In genomic region chr2:178449700-178450573, GRCh38 we compare ENCODE assay signal across 1 cellular context.
A peak's percentile ranks its signal among the peaks of the same experiment; 100 is the strongest.
TF ChIP-seq lines count a peak whose summit lies in the region.

No MANE protein-coding gene starts in this region.

TF ChIP-seq in K562, 482 proteins besides CTCF, POLR2A, EP300 and RAD21 (continued from another document and continues in another):
- TF ChIP-seq ZNF609 (CRISPR knock-in tag; IDR thresholded peaks at IDR 0.05; ENCODE audit: borderline replicate concordance) (no peak), CHD4 (IDR thresholded peaks at IDR 0.05; ENCODE audit: insufficient read depth, insufficient replicate concordance, low read depth, low read length, poor library complexity, severe bottlenecking) (no peak), ZNF445 (CRISPR knock-in tag; IDR thresholded peaks at IDR 0.05; ENCODE audit: low read depth) (peak; percentile 56; the same call in 1 of the 2 replicates), HNRNPH1 (optimal IDR thresholded peaks at IDR 0.05; ENCODE audit: low read depth, low read length) (no peak), NUFIP1 (IDR thresholded peaks at IDR 0.05; ENCODE audit: partially characterized antibody) (no peak), ZNF134 (CRISPR knock-in tag; conservative IDR thresholded peaks at IDR 0.05) (no peak), SIX5 (IDR thresholded peaks at IDR 0.05; ENCODE audit: borderline replicate concordance in 1 of 2, insufficient read depth in 1 of 2, low read depth in 1 of 2, low read length in 2 of 2) (no peak), CC2D1A (IDR thresholded peaks at IDR 0.05) (0 out of 2 replicates have a peak, but pooled peaks have one; percentile 12), CHD2 (IDR thresholded peaks at IDR 0.05; ENCODE audit: low read depth, low read length) (no peak), HDGF (IDR thresholded peaks at IDR 0.05) (0 out of 2 replicates have a peak, but pooled peaks have one; percentile 63), DPF2 (IDR thresholded peaks at IDR 0.05) (peak; percentile 16; the same call in 1 of the 2 replicates), ELF4 (CRISPR knock-in tag; IDR thresholded peaks at IDR 0.05) (0 out of 2 replicates have a peak, but pooled peaks have one; percentile 15), SUPT5H (IDR thresholded peaks at IDR 0.05) (no peak), GTF2A2 (tag; IDR thresholded peaks at IDR 0.05) (no peak), ZBTB7A (IDR thresholded peaks at IDR 0.05; ENCODE audit: borderline replicate concordance, control insufficient read depth, low read depth, low read length) (no peak), ZNF224 (CRISPR knock-in tag; IDR thresholded peaks at IDR 0.05) (no peak), HCFC1 (IDR thresholded peaks at IDR 0.05; ENCODE audit: low read depth, low read length) (no peak; the same call in 1 of the 2 replicates), ZNF146 (CRISPR knock-in tag; IDR thresholded peaks at IDR 0.05; ENCODE audit: unreplicated experiment) (no peak), THRAP3 (IDR thresholded peaks at IDR 0.05; ENCODE audit: borderline replicate concordance) (no peak), ZNF263 (CRISPR knock-in tag; IDR thresholded peaks at IDR 0.05; ENCODE audit: borderline replicate concordance) (no peak), DIDO1 (tag; IDR thresholded peaks at IDR 0.05; ENCODE audit: low read depth) (no peak), ATF6 (CRISPR knock-in tag; IDR thresholded peaks at IDR 0.05) (0 out of 2 replicates have a peak, but pooled peaks have one; percentile 33), ZBTB9 (CRISPR knock-in tag; IDR thresholded peaks at IDR 0.05) (0 out of 2 replicates have a peak, but pooled peaks have one; percentile 19), JUNB (CRISPR knock-in tag; conservative IDR thresholded peaks at IDR 0.05) (0 out of 2 replicates have a peak, but pooled peaks have one; percentile 24), RBM39 (optimal IDR thresholded peaks at IDR 0.05; ENCODE audit: low read depth, low read length) (no peak), NRF1 (conservative IDR thresholded peaks at IDR 0.05 in 1 of 2, IDR thresholded peaks at IDR 0.05 in 1 of 2) (no peak), ZNF165 (CRISPR knock-in tag; IDR thresholded peaks at IDR 0.05; ENCODE audit: borderline replicate concordance) (peak; percentile 53; the same call in 1 of the 2 replicates), SAP30 (IDR thresholded peaks at IDR 0.05; ENCODE audit: borderline replicate concordance, insufficient read depth, low read depth, low read length, poor library complexity, severe bottlenecking) (no peak), THRB (CRISPR knock-in tag; conservative IDR thresholded peaks at IDR 0.05) (0 out of 2 replicates have a peak, but pooled peaks have one; percentile 13), BDP1 (IDR thresholded peaks at IDR 0.05; ENCODE audit: insufficient read depth, insufficient read length) (no peak), CSDE1 (IDR thresholded peaks at IDR 0.05) (no peak), PHB2 (IDR thresholded peaks at IDR 0.05; ENCODE audit: low read depth) (0 out of 2 replicates have a peak, but pooled peaks have one; percentile 13), TOE1 (IDR thresholded peaks at IDR 0.05; ENCODE audit: borderline replicate concordance) (0 out of 2 replicates have a peak, but pooled peaks have one; percentile 7), TOE1 (CRISPR knock-in tag; IDR thresholded peaks at IDR 0.05; ENCODE audit: borderline replicate concordance, low read depth) (no peak), ZNF589 (CRISPR knock-in tag; IDR thresholded peaks at IDR 0.05; ENCODE audit: low read depth) (no peak), E2F1 (CRISPR knock-in tag; IDR thresholded peaks at IDR 0.05) (no peak), NFE2L1 (tag; IDR thresholded peaks at IDR 0.05; ENCODE audit: borderline replicate concordance, low read depth) (no peak), CBX8 (IDR thresholded peaks at IDR 0.05; ENCODE audit: borderline replicate concordance, extremely low read depth, low read depth, low read length, poor library complexity, severe bottlenecking) (no peak), MYBL2 (IDR thresholded peaks at IDR 0.05; ENCODE audit: low read depth) (peak; percentile 44), MYBL2 (CRISPR knock-in tag; IDR thresholded peaks at IDR 0.05; ENCODE audit: borderline replicate concordance) (no peak), SMARCA5 (IDR thresholded peaks at IDR 0.05) (peak; percentile 48; the same call in 1 of the 2 replicates), FOXK1 (CRISPR knock-in tag; IDR thresholded peaks at IDR 0.05; ENCODE audit: borderline replicate concordance) (peak; percentile 74; the same call in 1 of the 2 replicates), ZBTB2 (IDR thresholded peaks at IDR 0.05) (0 out of 2 replicates have a peak, but pooled peaks have one; percentile 18), TCF15 (CRISPR knock-in tag; IDR thresholded peaks at IDR 0.05) (no peak), TGIF2 (CRISPR knock-in tag; IDR thresholded peaks at IDR 0.05) (no peak), GMEB1 (CRISPR knock-in tag; IDR thresholded peaks at IDR 0.05) (no peak), SRF (CRISPR knock-in tag; IDR thresholded peaks at IDR 0.05) (0 out of 4 replicates have a peak, but pooled peaks of 1 of the 2 experiments have one; percentile 30), ZNF316 (IDR thresholded peaks at IDR 0.05) (0 out of 2 replicates have a peak, but pooled peaks have one; percentile 10), PRPF4 (IDR thresholded peaks at IDR 0.05; ENCODE audit: insufficient read depth, low read depth, low read length, poor library complexity, severe bottlenecking) (no peak), BCOR (IDR thresholded peaks at IDR 0.05) (0 out of 2 replicates have a peak, but pooled peaks have one; percentile 29), FOXA3 (CRISPR knock-in tag; conservative IDR thresholded peaks at IDR 0.05 in 1 of 2, IDR thresholded peaks at IDR 0.05 in 1 of 2) (peak in 1 of 2 experiments; percentile 30; a peak in 1 of 4 replicates), MAX (CRISPR knock-in tag; IDR thresholded peaks at IDR 0.05) (peak; percentile 51), ZNF695 (CRISPR knock-in tag; IDR thresholded peaks at IDR 0.05) (no peak), EP400 (IDR thresholded peaks at IDR 0.05) (peak; percentile 19; the same call in 1 of the 2 replicates), PHTF2 (CRISPR knock-in tag; IDR thresholded peaks at IDR 0.05) (no peak), PHF20 (IDR thresholded peaks at IDR 0.05; ENCODE audit: partially characterized antibody) (peak; percentile 61), HDAC1 (IDR thresholded peaks at IDR 0.05) (peak in 1 of 2 experiments; percentile 64; a peak in 2 of 4 replicates), ARID1B (IDR thresholded peaks at IDR 0.05) (peak; percentile 17; the same call in 1 of the 2 replicates)
